ENCODE assay signal across 19 cellular contexts in genomic region chr4:38152305-38152704, GRCh38.
"Had no signal": no experiment of that assay in that cellular context is flagged by ENCODE, and none has a peak within 500 bp of the region (broad histone marks: within the 10 kb centered on the region; RNA-seq: fewer than 3 reads in every experiment).

No MANE protein-coding gene starts in this region.

- H3K27ac ChIP-seq: breast epithelium, gastroesophageal sphincter, heart right ventricle, psoas muscle, thyroid gland had no signal

- DNase-seq: activated B cell treated with CpG ODN at 0.5 μM for 24 hours; activated CD4-positive, alpha-beta T cell treated with anti-CD3 and anti-CD28 coated beads, Interleukin-2, amount 10 ng/mL, durations not matched to agents 24 days and 14 days; activated CD8-positive, alpha-beta T cell treated with anti-CD3 and anti-CD28 coated beads, Interleukin-2, amount 10 ng/mL, durations not matched to agents 7 days and 5 days; activated gamma-delta T cell treated with Interleukin-2 at 50 U/mL for 16 hours; activated naive CD8-positive, alpha-beta T cell treated with anti-CD3 and anti-CD28 coated beads for 36 hours; cerebellar nuclear complex; dermis blood vessel endothelial cell; heart right ventricle; left cardiac atrium; midbrain; naive B cell; psoas muscle; sigmoid colon; stimulated activated CD4-positive, alpha-beta T cell treated with anti-CD3 and anti-CD28 coated beads, Interleukin-1b, Interleukin-23, amount 100 ng/mL, for 48 hours; thyroid gland; uterus had no signal

- H3K27ac Mint-ChIP-seq: activated B cell treated with CpG ODN at 0.5 μM for 24 hours; activated CD4-positive, alpha-beta T cell treated with anti-CD3 and anti-CD28 coated beads, Interleukin-2, amount 10 ng/mL, durations not matched to agents 24 days and 14 days; activated CD8-positive, alpha-beta T cell treated with anti-CD3 and anti-CD28 coated beads, Interleukin-2, amount 10 ng/mL, durations not matched to agents 7 days and 5 days; activated naive CD8-positive, alpha-beta T cell treated with anti-CD3 and anti-CD28 coated beads for 36 hours; naive B cell had no signal

- H3K9me3 ChIP-seq: breast epithelium, gastroesophageal sphincter, heart right ventricle, psoas muscle, sigmoid colon, thyroid gland, uterus had no signal

- H3K4me3 Mint-ChIP-seq: activated B cell treated with CpG ODN at 0.5 μM for 24 hours; activated CD4-positive, alpha-beta T cell treated with anti-CD3 and anti-CD28 coated beads, Interleukin-2, amount 10 ng/mL, durations not matched to agents 24 days and 14 days; activated CD8-positive, alpha-beta T cell treated with anti-CD3 and anti-CD28 coated beads, Interleukin-2, amount 10 ng/mL, durations not matched to agents 7 days and 5 days; activated naive CD8-positive, alpha-beta T cell treated with anti-CD3 and anti-CD28 coated beads for 36 hours had no signal

- H3K36me3 ChIP-seq: breast epithelium, gastroesophageal sphincter, heart right ventricle, sigmoid colon, thyroid gland, uterus had no signal

- H3K4me3 ChIP-seq: breast epithelium, gastroesophageal sphincter, heart right ventricle, lung, psoas muscle, sigmoid colon, thyroid gland, uterus had no signal

- ATAC-seq: activated CD8-positive, alpha-beta T cell treated with anti-CD3 and anti-CD28 coated beads, Interleukin-2, amount 10 ng/mL, durations not matched to agents 7 days and 5 days; gastroesophageal sphincter; heart right ventricle; left cardiac atrium; psoas muscle had no signal

- H3K36me3 Mint-ChIP-seq: activated naive CD8-positive, alpha-beta T cell treated with anti-CD3 and anti-CD28 coated beads for 36 hours; naive B cell had no signal

- H3K27me3 Mint-ChIP-seq: activated B cell treated with CpG ODN at 0.5 μM for 24 hours; activated naive CD8-positive, alpha-beta T cell treated with anti-CD3 and anti-CD28 coated beads for 36 hours; naive B cell had no signal

- H3K9me3 Mint-ChIP-seq: activated B cell treated with CpG ODN at 0.5 μM for 24 hours; activated naive CD8-positive, alpha-beta T cell treated with anti-CD3 and anti-CD28 coated beads for 36 hours had no signal

- H3K27me3 ChIP-seq: breast epithelium, gastroesophageal sphincter, heart right ventricle, sigmoid colon, thyroid gland, uterus had no signal

- H3K4me1 ChIP-seq: psoas muscle, uterus had no signal
